ENCODE assay signal across 21 cellular contexts in the genomic region with DNA sequence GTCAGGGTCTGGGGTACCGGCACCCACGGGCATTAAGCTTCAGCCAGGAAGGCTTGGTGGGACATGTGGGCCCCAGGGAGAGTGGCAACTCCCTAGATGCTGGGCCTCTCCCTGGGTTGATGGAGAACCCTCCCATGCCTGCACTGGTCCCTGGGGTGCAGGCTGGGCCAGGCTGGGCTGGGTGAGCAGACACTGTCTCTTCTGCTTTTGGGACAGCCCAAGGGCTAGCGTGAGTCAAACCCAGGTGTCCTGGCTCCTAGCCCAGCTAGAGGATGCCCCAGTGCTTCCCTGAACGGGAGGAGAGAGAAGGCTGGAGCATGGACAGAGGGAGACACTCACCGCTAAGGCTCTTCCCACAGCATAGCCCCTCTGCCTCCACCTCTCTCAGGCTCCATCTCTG. TPM values are rescaled to one million over a fixed set of nuclear protein-coding genes. Genes with fewer than 3 reads are reported as not detected.
DNase-seq lines count a peak whose midpoint lies in the region; ATAC-seq and TF ChIP-seq lines count a peak whose summit lies in the region.
"Had no signal": no experiment of that assay in that cellular context is flagged by ENCODE, and none has a peak within 500 bp of the region (broad histone marks: within the 10 kb centered on the region; RNA-seq: fewer than 3 reads in every experiment).

No MANE protein-coding gene starts in this region.

- H3K4me1 Mint-ChIP-seq in natural killer cell treated with Interleukin-12 subunit alpha and Interleukin-12 subunit beta and Interleukin-15 and Interleukin-18, amount 100 ng/mL, for 72 hours (ENCODE audit: low read depth in 2 of 2) = no peaks in the 10 kb centered on the region
- no peaks in the 10 kb centered on the region for H3K4me1 Mint-ChIP-seq in natural killer cell
- no peaks in the 10 kb centered on the region for H3K4me1 Mint-ChIP-seq in stimulated activated naive B cell treated with anti-CD40 and anti-IgM and Interleukin-4, amounts not matched to agents 10 μg/mL and 1 μg/mL and 100 μg/mL, for 72 hours

- no peak overlapping the region for H3K27ac ChIP-seq in brain microvascular endothelial cell
- H3K27ac ChIP-seq: KMS-11 had no signal

- no peak overlapping the region for H3K4me3 Mint-ChIP-seq in natural killer cell treated with Interleukin-12 subunit alpha and Interleukin-12 subunit beta and Interleukin-15 and Interleukin-18, amount 100 ng/mL, for 72 hours
- no peak overlapping the region for H3K4me3 Mint-ChIP-seq in natural killer cell
- no peak overlapping the region for H3K4me3 Mint-ChIP-seq in stimulated activated naive B cell treated with anti-CD40 and anti-IgM and Interleukin-4, amounts not matched to agents 10 μg/mL and 1 μg/mL and 100 μg/mL, for 72 hours
- H3K4me3 Mint-ChIP-seq: CD4-positive, alpha-beta memory T cell; HFFc6 had no signal

- no peaks in the 10 kb centered on the region for H3K27me3 Mint-ChIP-seq in natural killer cell treated with Interleukin-12 subunit alpha and Interleukin-12 subunit beta and Interleukin-15 and Interleukin-18, amount 100 ng/mL, for 72 hours
- peaks cover 0 to 3% of the 10 kb centered on the region in 2 donors for H3K27me3 Mint-ChIP-seq in natural killer cell (ENCODE audit: low read depth in 2 of 2)
- H3K27me3 Mint-ChIP-seq in stimulated activated naive B cell treated with anti-CD40 and anti-IgM and Interleukin-4, amounts not matched to agents 10 μg/mL and 1 μg/mL and 100 μg/mL, for 72 hours = peaks cover 10 to 20% of the 10 kb centered on the region in 2 donors
- H3K27me3 Mint-ChIP-seq: CD4-positive, alpha-beta memory T cell had no signal

- H3K36me3 Mint-ChIP-seq in natural killer cell treated with Interleukin-12 subunit alpha and Interleukin-12 subunit beta and Interleukin-15 and Interleukin-18, amount 100 ng/mL, for 72 hours = no peaks in the 10 kb centered on the region
- H3K36me3 Mint-ChIP-seq in natural killer cell = no peaks in the 10 kb centered on the region
- H3K36me3 Mint-ChIP-seq in stimulated activated naive B cell treated with anti-CD40 and anti-IgM and Interleukin-4, amounts not matched to agents 10 μg/mL and 1 μg/mL and 100 μg/mL, for 72 hours = no peaks in the 10 kb centered on the region
- H3K36me3 Mint-ChIP-seq: CD4-positive, alpha-beta memory T cell had no signal

- no peak for TF ChIP-seq CTCF in natural killer cell (IDR thresholded peaks at IDR 0.05)
- no peak for TF ChIP-seq CTCF in fibroblast of mammary gland (conservative IDR thresholded peaks at IDR 0.05; ENCODE audit: control insufficient read depth, insufficient read depth, low read depth, low read length)
- TF ChIP-seq CTCF in brain microvascular endothelial cell (IDR thresholded peaks at IDR 0.05; ENCODE audit: low read depth, low read length, missing control alignments) = no peak

- ATAC-seq in natural killer cell treated with Interleukin-12 subunit alpha and Interleukin-12 subunit beta and Interleukin-15 and Interleukin-18, amount 100 ng/mL, for 72 hours = peak; percentile 18 to 50
- ATAC-seq in natural killer cell = no peak
- ATAC-seq in stimulated activated naive B cell treated with anti-CD40 and anti-IgM and Interleukin-4, amounts not matched to agents 10 μg/mL and 1 μg/mL and 100 μg/mL, for 72 hours (replicated peaks) = peak; percentile 52 to 54
- ATAC-seq: SK-N-SH treated with all-trans-retinoic acid at 6 μM for 48 hours had no signal

- H3K9me3 Mint-ChIP-seq in natural killer cell treated with Interleukin-12 subunit alpha and Interleukin-12 subunit beta and Interleukin-15 and Interleukin-18, amount 100 ng/mL, for 72 hours = no peaks in the 10 kb centered on the region
- H3K9me3 Mint-ChIP-seq in natural killer cell = no peaks in the 10 kb centered on the region
- H3K9me3 Mint-ChIP-seq in stimulated activated naive B cell treated with anti-CD40 and anti-IgM and Interleukin-4, amounts not matched to agents 10 μg/mL and 1 μg/mL and 100 μg/mL, for 72 hours = no peaks in the 10 kb centered on the region
- H3K9me3 Mint-ChIP-seq: CD4-positive, alpha-beta memory T cell; HFFc6 had no signal

- DNase-seq in natural killer cell treated with Interleukin-12 subunit alpha and Interleukin-12 subunit beta and Interleukin-15 and Interleukin-18, amount 100 ng/mL, for 72 hours (ENCODE audit: low spot score) = no peak
- no peak for DNase-seq in natural killer cell
- peak; percentile 50 for DNase-seq in RPMI8226
- peak; percentile 30 for DNase-seq in fibroblast of mammary gland (ENCODE audit: low read depth)
- no peak for DNase-seq in stimulated activated naive B cell treated with anti-CD40 and anti-IgM and Interleukin-4, amounts not matched to agents 10 μg/mL and 1 μg/mL and 100 μg/mL, for 72 hours
- DNase-seq in brain microvascular endothelial cell = no peak
- no peak for DNase-seq in activated gamma-delta T cell (lab: John Stamatoyannopoulos, UW)
- no peak for DNase-seq in H7
- DNase-seq: CD4-positive, alpha-beta memory T cell; DMS79; HFFc6; MM.1S; NCI-H1436; NCI-H2081; NCI-H526 treated with DMSO at 0.1 percent for 48 hours; NK-92 treated with Interleukin-12 subunit alpha and Interleukin-12 subunit beta, amount 100 ng/mL, for 24 hours; OCI-M1; SHP77 had no signal

- H3K36me3 ChIP-seq in brain microvascular endothelial cell (replicated peaks) (no peaks in the 10 kb centered on the region), H7 (replicated peaks; ENCODE audit: control insufficient read depth, insufficient read depth, low read length) (no peaks in the 10 kb centered on the region)

- H3K27me3 ChIP-seq in brain microvascular endothelial cell (replicated peaks) = no peaks in the 10 kb centered on the region
- H3K27me3 ChIP-seq in H7 (ENCODE audit: control insufficient read depth, insufficient read depth, low read length) = no peaks in the 10 kb centered on the region

- in situ Hi-C loops in brain microvascular endothelial cell (cut with HindIII; ENCODE audit: low pct_ligation_motif_present, low sequenced_read_pairs) = no loop called here

- intact Hi-C loops in natural killer cell (cut with micrococcal nuclease) = loop anchor here (10.0 kb wide), 1 partner anchor 57 kb away; no protein-coding TSS in a partner anchor

- no peak overlapping the region for H3K4me3 ChIP-seq in fibroblast of mammary gland (ENCODE audit: control insufficient read depth, low read depth, low read length)
- H3K4me3 ChIP-seq in brain microvascular endothelial cell (ENCODE audit: low read depth, low read length) = no peak overlapping the region
- H3K4me3 ChIP-seq in H7 (ENCODE audit: insufficient read depth, low read depth, low read length) = no peak overlapping the region

- no peak overlapping the region for H3K27ac Mint-ChIP-seq in natural killer cell treated with Interleukin-12 subunit alpha and Interleukin-12 subunit beta and Interleukin-15 and Interleukin-18, amount 100 ng/mL, for 72 hours
- no peak overlapping the region for H3K27ac Mint-ChIP-seq in natural killer cell
- no peak overlapping the region for H3K27ac Mint-ChIP-seq in stimulated activated naive B cell treated with anti-CD40 and anti-IgM and Interleukin-4, amounts not matched to agents 10 μg/mL and 1 μg/mL and 100 μg/mL, for 72 hours
- H3K27ac Mint-ChIP-seq: HFFc6 had no signal

RNA-seq across cellular contexts. Expression of a gene that starts 5.7 kb away (rescaled TPM):
- not detected for total RNA-seq in natural killer cell treated with Interleukin-12 subunit alpha and Interleukin-12 subunit beta and Interleukin-15 and Interleukin-18, amount 100 ng/mL, for 72 hours
- total RNA-seq in natural killer cell = not detected
- total RNA-seq in H7 (2014; rRNA removed; shearing (Covaris generic)) = not detected in 2 replicates
- total RNA-seq: HFFc6 had no signal

RNA-seq across cellular contexts. Expression of a gene that starts 39.3 kb away (rescaled TPM):
- total RNA-seq in natural killer cell treated with Interleukin-12 subunit alpha and Interleukin-12 subunit beta and Interleukin-15 and Interleukin-18, amount 100 ng/mL, for 72 hours = 1 to 10 TPM; 1.4 to 1.9 TPM
- 10 to 100 TPM in 1 of 3 donors, 1 to 10 TPM in 2; 3.9 to 12.7 (median 6.1) TPM for total RNA-seq in natural killer cell
- 0.18 and 2.6 TPM in 2 replicates for total RNA-seq in H7 (2014; rRNA removed; shearing (Covaris generic))
- total RNA-seq: G401 had no signal

Comparison
In these comparisons a context has a peak if more than half of its experiments do, and no peak if none do; other contexts are left out.
1. ATAC-seq: peak in natural killer cell treated with Interleukin-12 subunit alpha and Interleukin-12 subunit beta and Interleukin-15 and Interleukin-18, amount 100 ng/mL, for 72 hours (2 of 2) and stimulated activated naive B cell treated with anti-CD40 and anti-IgM and Interleukin-4, amounts not matched to agents 10 μg/mL and 1 μg/mL and 100 μg/mL, for 72 hours (2 of 2); none in natural killer cell (0 of 3).
2. DNase-seq: peak in RPMI8226 (single experiment) and fibroblast of mammary gland (single experiment); none in natural killer cell treated with Interleukin-12 subunit alpha and Interleukin-12 subunit beta and Interleukin-15 and Interleukin-18, amount 100 ng/mL, for 72 hours (single experiment), natural killer cell (single experiment), stimulated activated naive B cell treated with anti-CD40 and anti-IgM and Interleukin-4, amounts not matched to agents 10 μg/mL and 1 μg/mL and 100 μg/mL, for 72 hours (single experiment), brain microvascular endothelial cell (single experiment), activated gamma-delta T cell (single experiment) and H7 (single experiment).